Comparison of ENCODE assay signal across 16 cellular contexts in genomic region chr3:117356296-117356695, GRCh38.
DNase-seq lines count a peak whose midpoint lies in the region; ATAC-seq and TF ChIP-seq lines count a peak whose summit lies in the region.
"Had no signal": no experiment of that assay in that cellular context is flagged by ENCODE, and none has a peak within 500 bp of the region (broad histone marks: within the 10 kb centered on the region; RNA-seq: fewer than 3 reads in every experiment).

No MANE protein-coding gene starts in this region.

- H3F3A ChIP-seq in neural progenitor cell (ENCODE audit: low read depth): peaks cover 19% of the 10 kb centered on the region

- no peak for TF ChIP-seq CTCF in brain (conservative IDR thresholded peaks at IDR 0.05)
- TF ChIP-seq CTCF in neural progenitor cell (IDR thresholded peaks at IDR 0.05): no peak

- no peak overlapping the region for H3K27ac ChIP-seq in neural progenitor cell
- H3K27ac ChIP-seq: KMS-11, Peyer's patch had no signal

- H3K4me1 ChIP-seq in neural progenitor cell: peaks cover 39% of the 10 kb centered on the region
- H3K4me1 ChIP-seq: Caco-2, Peyer's patch had no signal

- H3K4me2 ChIP-seq in neural progenitor cell: peak overlapping the region; percentile 69
- H3K4me2 ChIP-seq: KMS-11 had no signal

- no peak overlapping the region for H3K9ac ChIP-seq in neural progenitor cell
- H3K9ac ChIP-seq: KMS-11 had no signal

- H2AFZ ChIP-seq in neural progenitor cell (replicated peaks): no peak overlapping the region

- peak overlapping the region; percentile 11 for H3K4me3 ChIP-seq in neural progenitor cell
- H3K4me3 ChIP-seq: Peyer's patch had no signal

- no peaks in the 10 kb centered on the region for H3K79me2 ChIP-seq in neural progenitor cell (ENCODE audit: low read depth)

- H3K36me3 ChIP-seq in neural progenitor cell: no peaks in the 10 kb centered on the region
- H3K36me3 ChIP-seq: Peyer's patch had no signal

- peaks cover 13% of the 10 kb centered on the region for H3K36me3 Mint-ChIP-seq in brain
- H3K36me3 Mint-ChIP-seq in neural progenitor cell: no peaks in the 10 kb centered on the region

- no peaks in the 10 kb centered on the region for H3K9me3 ChIP-seq in neural progenitor cell (ENCODE audit: low read depth)
- H3K9me3 ChIP-seq: Caco-2, Peyer's patch had no signal

- peak; percentile 68 for DNase-seq in NCI-H146 (lab: John Stamatoyannopoulos, UW)
- no peak for DNase-seq in NCI-H146 treated with DMSO at 0.1 percent for 48 hours (lab: John Stamatoyannopoulos, UW; ENCODE audit: unreplicated experiment)
- peak; percentile 77 for DNase-seq in NCI-H1105 treated with DMSO at 0.1 percent for 48 hours (lab: John Stamatoyannopoulos, UW)
- peak; percentile 70 for DNase-seq in neural progenitor cell (ENCODE audit: low spot score)
- no peak for DNase-seq in GOT3 (lab: John Stamatoyannopoulos, UW)
- DNase-seq: HCEC 1CT, NCI-H2107, NCI-H226, SW 1271 had no signal

- H3K27ac Mint-ChIP-seq in brain (peak overlapping the region in 3 of 5 experiments; percentile 32 to 62 (median 54)), neural progenitor cell (no peak overlapping the region)
- H3K27ac Mint-ChIP-seq: B cell had no signal

- H3K4me1 Mint-ChIP-seq in brain (peaks cover 21% of the 10 kb centered on the region), neural progenitor cell (peaks cover 17% of the 10 kb centered on the region)
- H3K4me1 Mint-ChIP-seq: B cell had no signal

- H3K9me3 Mint-ChIP-seq in brain (peaks cover 11 to 24% (median 19%) of the 10 kb centered on the region in 5 experiments), neural progenitor cell (peaks cover 10% of the 10 kb centered on the region)

- ATAC-seq in HG03520 (IDR thresholded peaks at IDR 0.05; ENCODE audit: unreplicated experiment): no peak
- ATAC-seq in HG03439 (IDR thresholded peaks at IDR 0.05; ENCODE audit: unreplicated experiment): no peak

- H4K20me1 ChIP-seq in neural progenitor cell (ENCODE audit: low read depth): no peaks in the 10 kb centered on the region

- H3K27me3 Mint-ChIP-seq in brain (peaks cover 5% of the 10 kb centered on the region), neural progenitor cell (ENCODE audit: insufficient read depth, low read depth) (no peaks in the 10 kb centered on the region)
- H3K27me3 Mint-ChIP-seq: B cell had no signal

- no peaks in the 10 kb centered on the region for H3K27me3 ChIP-seq in neural progenitor cell
- H3K27me3 ChIP-seq: Peyer's patch had no signal

- H3K4me3 Mint-ChIP-seq in brain: peak overlapping the region in 1 of 5 experiments; percentile 49
- H3K4me3 Mint-ChIP-seq in neural progenitor cell: peak overlapping the region; percentile 27
- H3K4me3 Mint-ChIP-seq: B cell had no signal

Comparison
In these comparisons a context has a peak if more than half of its experiments do, and no peak if none do; other contexts are left out.
1. DNase-seq: peak in NCI-H146 (single experiment), NCI-H1105 treated with DMSO at 0.1 percent for 48 hours (single experiment) and neural progenitor cell (single experiment); none in NCI-H146 treated with DMSO at 0.1 percent for 48 hours (single experiment) and GOT3 (single experiment).